In genomic region chr4:108149588-108150380, GRCh38 we compare ENCODE assay signal across 17 cellular contexts. TPM values are rescaled to one million over a fixed set of nuclear protein-coding genes. Genes with fewer than 3 reads are reported as not detected.
A peak's percentile ranks its signal among the peaks of the same experiment; 100 is the strongest.
DNase-seq lines count a peak whose midpoint lies in the region; ATAC-seq, FAIRE-seq and TF ChIP-seq lines count a peak whose summit lies in the region.
"Had no signal": no experiment of that assay in that cellular context is flagged by ENCODE, and none has a peak within 500 bp of the region (broad histone marks: within the 10 kb centered on the region; RNA-seq: fewer than 3 reads in every experiment).

No MANE protein-coding gene starts in this region.

- CTCF ChIA-PET in AG04449 (lab: Yijun Ruan, JAX): no interaction called here
- CTCF ChIA-PET in activated CD8-positive, alpha-beta T cell treated with anti-CD3 and anti-CD28 coated beads for 36 hours (lab: Charles Lee): interaction anchor here (1.0 to 1.5 kb wide), 3 partner anchors 9 to 130 kb away, joined by 3 to 4 read pairs (median 3); no protein-coding TSS in a partner anchor

- intact Hi-C loops in activated CD8-positive, alpha-beta T cell treated with anti-CD3 and anti-CD28 coated beads for 36 hours (cut with micrococcal nuclease): no loop called here

- no peak overlapping the region for H3K27ac ChIP-seq in BLaER1 treated with 17β-estradiol and CSF1 and Interleukin-3, amounts not matched to agents 10 nM and 100 nM
- H3K27ac ChIP-seq: ovary, vagina had no signal

- no peak for ATAC-seq in activated CD8-positive, alpha-beta T cell treated with anti-CD3 and anti-CD28 coated beads for 36 hours
- ATAC-seq: left colon had no signal

- TF ChIP-seq POLR2A in H54 (IDR thresholded peaks at IDR 0.05; ENCODE audit: low read depth, low read length): no peak

- H3K36me3 Mint-ChIP-seq in activated CD8-positive, alpha-beta T cell treated with anti-CD3 and anti-CD28 coated beads for 36 hours (ENCODE audit: low read depth): peaks cover 43% of the 10 kb centered on the region

- DNase-seq in AG04449 (ENCODE audit: low read depth, low spot score) (peak; percentile 54), fibroblast of gingiva (ENCODE audit: low read depth) (peak; percentile 14), NCI-H446 treated with DMSO at 0.1 percent for 48 hours (lab: John Stamatoyannopoulos, UW) (no peak), NCI-H2171 (lab: John Stamatoyannopoulos, UW) (no peak), H54 (ENCODE audit: insufficient read length, low spot score) (no peak), germinal center (ENCODE audit: low spot score) (no peak)
- DNase-seq in activated CD8-positive, alpha-beta T cell treated with anti-CD3 and anti-CD28 coated beads for 36 hours: no peak
- DNase-seq: amygdala; CD8-positive, alpha-beta memory T cell; cortex of kidney; erythroblast; HCEC 1CT; left colon; ovary; SIG-M5 had no signal

- H3K27me3 ChIP-seq in BLaER1 treated with 17β-estradiol and CSF1 and Interleukin-3, amounts not matched to agents 10 nM and 100 nM: peaks cover 0 to 13% (median 3%) of the 10 kb centered on the region in 11 experiments; a peak in 13 of 22 replicates
- H3K27me3 ChIP-seq: ovary, vagina had no signal

- H3K4me2 ChIP-seq in BLaER1 treated with 17β-estradiol and CSF1 and Interleukin-3, amounts not matched to agents 10 nM and 100 nM: peak overlapping the region in 8 of 11 experiments; percentile 1 to 27 (median 17); a peak in 8 of 22 replicates

- peaks cover 0 to 95% (median 15%) of the 10 kb centered on the region in 11 experiments; a peak in 11 of 22 replicates for H4K20me1 ChIP-seq in BLaER1 treated with 17β-estradiol and CSF1 and Interleukin-3, amounts not matched to agents 10 nM and 100 nM

- no peak overlapping the region for H3K4me3 ChIP-seq in AG04449 (ENCODE audit: low read depth, low read length)
- H3K4me3 ChIP-seq in BLaER1 treated with 17β-estradiol and CSF1 and Interleukin-3, amounts not matched to agents 10 nM and 100 nM: no peak overlapping the region
- H3K4me3 ChIP-seq: ovary, vagina had no signal

- peaks cover 0 to 83% (median 36%) of the 10 kb centered on the region in 11 experiments; a peak in 17 of 22 replicates for H3K36me3 ChIP-seq in BLaER1 treated with 17β-estradiol and CSF1 and Interleukin-3, amounts not matched to agents 10 nM and 100 nM
- H3K36me3 ChIP-seq: ovary, vagina had no signal

- no peak for TF ChIP-seq CTCF in AG04449 (IDR thresholded peaks at IDR 0.05; ENCODE audit: insufficient read depth, low read length, missing control alignments)
- no peak for TF ChIP-seq CTCF in activated CD8-positive, alpha-beta T cell treated with anti-CD3 and anti-CD28 coated beads for 36 hours (IDR thresholded peaks at IDR 0.05)

- POLR2A ChIA-PET in AG04449 (lab: Yijun Ruan, JAX): no interaction called here
- POLR2A ChIA-PET in activated CD8-positive, alpha-beta T cell treated with anti-CD3 and anti-CD28 coated beads for 36 hours (lab: Charles Lee): interaction anchor here (0.8 to 2.9 kb wide), 4 partner anchors 11 to 118 kb away, joined by 3 to 13 read pairs (median 5); no protein-coding TSS in a partner anchor

- H3K4me3 Mint-ChIP-seq in activated CD8-positive, alpha-beta T cell treated with anti-CD3 and anti-CD28 coated beads for 36 hours: peak overlapping the region; percentile 34

- H3K27ac Mint-ChIP-seq in activated CD8-positive, alpha-beta T cell treated with anti-CD3 and anti-CD28 coated beads for 36 hours: peak overlapping the region; percentile 90

- no peaks in the 10 kb centered on the region for H3K9me3 Mint-ChIP-seq in activated CD8-positive, alpha-beta T cell treated with anti-CD3 and anti-CD28 coated beads for 36 hours
- H3K9me3 Mint-ChIP-seq: CD8-positive, alpha-beta memory T cell had no signal

- peaks cover 20 to 87% (median 59%) of the 10 kb centered on the region in 10 experiments for H3K4me1 ChIP-seq in BLaER1 treated with 17β-estradiol and CSF1 and Interleukin-3, amounts not matched to agents 10 nM and 100 nM
- H3K4me1 ChIP-seq: vagina had no signal

- no peak for FAIRE-seq in H54 (lab: Jason Lieb, UNC)

- H3K4me1 Mint-ChIP-seq in activated CD8-positive, alpha-beta T cell treated with anti-CD3 and anti-CD28 coated beads for 36 hours (ENCODE audit: low read depth): peaks cover 75% of the 10 kb centered on the region

- H3K9ac ChIP-seq in BLaER1 treated with 17β-estradiol and CSF1 and Interleukin-3, amounts not matched to agents 10 nM and 100 nM: no peak overlapping the region

- H3K27me3 Mint-ChIP-seq in activated CD8-positive, alpha-beta T cell treated with anti-CD3 and anti-CD28 coated beads for 36 hours: no peaks in the 10 kb centered on the region

- H3K9me3 ChIP-seq in BLaER1 treated with 17β-estradiol and CSF1 and Interleukin-3, amounts not matched to agents 10 nM and 100 nM (replicated peaks in 1 of 11): peaks cover 0 to 17% (median 0%) of the 10 kb centered on the region in 11 experiments; a peak in 11 of 22 replicates
- H3K9me3 ChIP-seq: ovary, vagina had no signal

RNA-seq across cellular contexts. Expression of gene LEF1, which starts 18.9 kb away (rescaled TPM):
- 100 to 1,000 TPM; 178 to 182 TPM for total RNA-seq in activated CD8-positive, alpha-beta T cell treated with anti-CD3 and anti-CD28 coated beads for 36 hours

Comparison
In these comparisons a context has a peak if more than half of its experiments do, and no peak if none do; other contexts are left out.
1. DNase-seq: peak in AG04449 (single experiment) and fibroblast of gingiva (single experiment); none in activated CD8-positive, alpha-beta T cell treated with anti-CD3 and anti-CD28 coated beads for 36 hours (single experiment), NCI-H446 treated with DMSO at 0.1 percent for 48 hours (single experiment), NCI-H2171 (single experiment), H54 (single experiment) and germinal center (single experiment).